In genomic region chr14:45134051-45134958, GRCh38 we compare ENCODE assay signal across 8 cellular contexts. TPM values are rescaled to one million over a fixed set of nuclear protein-coding genes. Genes with fewer than 3 reads are reported as not detected.
DNase-seq lines count a peak whose midpoint lies in the region; ATAC-seq and TF ChIP-seq lines count a peak whose summit lies in the region.

FKBP3 (minus strand) TSS chr14:45134481; CDS start chr14:45134456, 25 bp downstream.

- peak; percentile 94 for ATAC-seq in HG02610 (IDR thresholded peaks at IDR 0.05; ENCODE audit: unreplicated experiment)

- no peaks in the 10 kb centered on the region for H3K36me3 ChIP-seq in ovary
- H3K36me3 ChIP-seq in tibial artery: no peaks in the 10 kb centered on the region

- peak; percentile 93 for DNase-seq in GM10266 (ENCODE audit: extremely low spot score)
- peak; percentile 99 for DNase-seq in NCI-H1092 treated with DMSO at 0.1 percent for 48 hours (lab: John Stamatoyannopoulos, UW)
- peak; percentile 74 for DNase-seq in SKM-1 treated with dmso at 0.1 percent for 144 hours (lab: John Stamatoyannopoulos, UW; ENCODE audit: unreplicated experiment)
- DNase-seq in activated naive CD8-positive, alpha-beta T cell treated with anti-CD3 and anti-CD28 coated beads for 36 hours: peak; percentile 91
- peak; percentile 92 to 100 (median 98) for DNase-seq in head of caudate nucleus
- peak; percentile 94 to 96 (median 96) for DNase-seq in ovary
- peak; percentile 98 to 99 for DNase-seq in tibial artery

- TF ChIP-seq POLR2A in ovary (IDR thresholded peaks at IDR 0.05): peak; percentile 79

- H3K27me3 Mint-ChIP-seq in activated naive CD8-positive, alpha-beta T cell treated with anti-CD3 and anti-CD28 coated beads for 36 hours: no peaks in the 10 kb centered on the region

- peak within 1 kb of the TSS; percentile 99 for H3K4me3 Mint-ChIP-seq in activated naive CD8-positive, alpha-beta T cell treated with anti-CD3 and anti-CD28 coated beads for 36 hours

- H3K27me3 ChIP-seq in ovary (no peaks in the 10 kb centered on the region), tibial artery (no peaks in the 10 kb centered on the region)

- H3K4me1 Mint-ChIP-seq in activated naive CD8-positive, alpha-beta T cell treated with anti-CD3 and anti-CD28 coated beads for 36 hours: peaks cover 29% of the 10 kb centered on the region

- peak; percentile 50 for TF ChIP-seq CTCF in GM10266 (IDR thresholded peaks at IDR 0.05; ENCODE audit: control insufficient read depth, insufficient read depth, low read depth, missing control alignments)
- no peak for TF ChIP-seq CTCF in ovary (IDR thresholded peaks at IDR 0.05)
- TF ChIP-seq CTCF in tibial artery (IDR thresholded peaks at IDR 0.05): no peak

- intact Hi-C loops in head of caudate nucleus (cut with DNase I): loop anchor here (2.0 to 10.0 kb wide), 4 partner anchors 52 to 240 kb away; partner anchors contain the start of genes MIS18BP1, PRPF39 and TOGARAM1
- intact Hi-C loops in ovary (cut with DNase I): no loop called here
- intact Hi-C loops in tibial artery (cut with DNase I; ENCODE audit: low total_unique reads): loop anchor here (2.0 to 10.0 kb wide), 4 partner anchors 50 to 237 kb away; partner anchors contain the start of genes MIS18BP1, PRPF39 and TOGARAM1

- H3K27ac ChIP-seq in ovary (peak within 1 kb of the TSS; percentile 56 to 81), tibial artery (peak within 1 kb of the TSS; percentile 86 to 93)

- H3K27ac Mint-ChIP-seq in activated naive CD8-positive, alpha-beta T cell treated with anti-CD3 and anti-CD28 coated beads for 36 hours: peak within 1 kb of the TSS; percentile 95

- no peaks in the 10 kb centered on the region for H3K9me3 ChIP-seq in ovary
- no peaks in the 10 kb centered on the region for H3K9me3 ChIP-seq in tibial artery

- TF ChIP-seq EP300 in ovary (IDR thresholded peaks at IDR 0.05): no peak

- 0% methylated on average over 45 to 53 of the region's 53 CpGs for WGBS in ovary, 3 donors

- no peaks in the 10 kb centered on the region for H3K4me1 ChIP-seq in ovary (ENCODE audit: insufficient read depth)
- H3K4me1 ChIP-seq in tibial artery: peaks cover 6 to 30% (median 11%) of the 10 kb centered on the region in 4 donors

- peaks cover 3% of the 10 kb centered on the region for H3K36me3 Mint-ChIP-seq in activated naive CD8-positive, alpha-beta T cell treated with anti-CD3 and anti-CD28 coated beads for 36 hours

- H3K9me3 Mint-ChIP-seq in activated naive CD8-positive, alpha-beta T cell treated with anti-CD3 and anti-CD28 coated beads for 36 hours: no peaks in the 10 kb centered on the region

- peak within 1 kb of the TSS; percentile 64 for H3K4me3 ChIP-seq in ovary
- H3K4me3 ChIP-seq in tibial artery: peak within 1 kb of the TSS; percentile 83 to 86

RNA-seq across cellular contexts. Expression of gene FKBP3, which starts in this region (rescaled TPM):
- 10 to 100 TPM; 70.2 to 75.6 TPM for total RNA-seq in activated naive CD8-positive, alpha-beta T cell treated with anti-CD3 and anti-CD28 coated beads for 36 hours
- 10 to 100 TPM; 38.3 to 50.8 (median 43.5) TPM for total RNA-seq in ovary
- 10 to 100 TPM; 41.5 to 65.9 TPM for polyA plus RNA-seq in ovary

Comparison
In these comparisons a context has a peak if more than half of its experiments do, and no peak if none do; other contexts are left out.
1. Peak in every context shown above with its lines: DNase-seq, ATAC-seq, H3K4me3 ChIP-seq and H3K27ac ChIP-seq.
2. intact Hi-C loops: an anchor here in head of caudate nucleus (2.0 to 10.0 kb wide) and tibial artery (2.0 to 10.0 kb wide); none called in ovary.